ENCODE assay signal across 8 cellular contexts in genomic region chr3:11059090-11059798, GRCh38.
DNase-seq lines count a peak whose midpoint lies in the region; ATAC-seq and TF ChIP-seq lines count a peak whose summit lies in the region.

No MANE protein-coding gene starts in this region.

- H3K27ac Mint-ChIP-seq in activated naive CD4-positive, alpha-beta T cell treated with anti-CD3 and anti-CD28 coated beads, Interleukin-2, amount 50 U/mL, for 72 hours: no peak overlapping the region

- H3K27ac ChIP-seq in heart left ventricle: no peak overlapping the region

- peaks cover 0 to 12% of the 10 kb centered on the region in 2 donors for H3K9me3 Mint-ChIP-seq in activated naive CD4-positive, alpha-beta T cell treated with anti-CD3 and anti-CD28 coated beads, Interleukin-2, amount 50 U/mL, for 72 hours

- no peaks in the 10 kb centered on the region for H3K36me3 ChIP-seq in heart left ventricle

- H3K4me3 ChIP-seq in heart left ventricle: no peak overlapping the region

- H3K27me3 ChIP-seq in heart left ventricle: peaks cover 0 to 34% (median 0%) of the 10 kb centered on the region in 9 donors

- peak; percentile 68 to 81 for ATAC-seq in activated naive CD4-positive, alpha-beta T cell treated with anti-CD3 and anti-CD28 coated beads, Interleukin-2, amount 50 U/mL, for 72 hours
- ATAC-seq in heart left ventricle (peak in 3 of 4 donors; percentile 82 to 92 (median 88)), GM18858 (IDR thresholded peaks at IDR 0.05; ENCODE audit: unreplicated experiment) (no peak)

- TF ChIP-seq POLR2A in heart left ventricle (IDR thresholded peaks at IDR 0.05): no peak

- no peaks in the 10 kb centered on the region for H3K9me3 ChIP-seq in heart left ventricle

- WGBS in heart left ventricle, 4 donors: 29 to 38% (median 30%) methylated on average over 13 to 14 of the region's 14 CpGs

- peaks cover 5 to 6% of the 10 kb centered on the region in 2 donors for H3K36me3 Mint-ChIP-seq in activated naive CD4-positive, alpha-beta T cell treated with anti-CD3 and anti-CD28 coated beads, Interleukin-2, amount 50 U/mL, for 72 hours

- DNase-seq in C1 segment of cervical spinal cord (lab: John Stamatoyannopoulos, UW) (peak in 12 of 14 donors; percentile 9 to 71 (median 31)), H4 (ENCODE audit: low spot score) (peak; percentile 50), NCI-H748 (lab: John Stamatoyannopoulos, UW; ENCODE audit: unreplicated experiment) (peak; percentile 51), heart left ventricle (peak in 4 of 5 donors; percentile 40 to 61 (median 50)), retina (peak; percentile 82)
- DNase-seq in activated naive CD4-positive, alpha-beta T cell treated with anti-CD3 and anti-CD28 coated beads, Interleukin-2, amount 50 U/mL, for 72 hours (ENCODE audit: low spot score in 2 of 2): peak in 1 of 2 donors; percentile 51
- DNase-seq in activated CD4-positive, CD25-positive, alpha-beta regulatory T cell (lab: John Stamatoyannopoulos, UW): no peak

- TF ChIP-seq CTCF in heart left ventricle (IDR thresholded peaks at IDR 0.05): peak; percentile 64 to 89 (median 81)

- intact Hi-C loops in heart left ventricle (cut with DNase I): loop anchor here (1.0 to 10.0 kb wide), 11 partner anchors 112 to 304 kb away; no protein-coding TSS in a partner anchor

- H3K4me1 ChIP-seq in heart left ventricle: peaks cover 0 to 10% (median 3%) of the 10 kb centered on the region in 12 donors

Comparison
In these comparisons a context has a peak if more than half of its experiments do, and no peak if none do; other contexts are left out.
1. DNase-seq: peak in C1 segment of cervical spinal cord (12 of 14), H4 (single experiment), NCI-H748 (single experiment), heart left ventricle (4 of 5) and retina (single experiment); none in activated CD4-positive, CD25-positive, alpha-beta regulatory T cell (0 of 4).